Comparison of ENCODE assay signal across 18 cellular contexts in the genomic region with DNA sequence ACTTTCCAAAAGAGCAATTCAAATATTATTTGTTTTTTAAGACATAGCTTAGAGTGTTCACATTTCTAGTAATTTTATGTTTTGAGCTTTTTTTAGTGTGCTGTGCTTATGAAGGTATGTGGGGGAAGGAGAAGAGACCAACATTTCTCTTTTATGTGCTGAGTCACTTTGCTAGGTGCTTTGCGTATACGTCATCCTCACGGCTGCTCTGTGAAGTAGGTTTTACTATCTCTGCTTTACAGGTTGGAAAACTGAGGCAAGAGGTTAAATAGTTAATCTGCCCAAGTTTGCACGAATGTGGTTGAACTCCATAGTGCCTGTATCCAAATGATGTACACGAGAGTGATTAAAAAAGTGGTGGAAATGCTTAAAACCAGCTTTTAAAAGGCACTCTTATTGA.
DNase-seq lines count a peak whose midpoint lies in the region; ATAC-seq lines count a peak whose summit lies in the region.
"Had no signal": no experiment of that assay in that cellular context is flagged by ENCODE, and none has a peak within 500 bp of the region (broad histone marks: within the 10 kb centered on the region; RNA-seq: fewer than 3 reads in every experiment).

No MANE protein-coding gene starts in this region.

- H3K27ac Mint-ChIP-seq in activated naive CD8-positive, alpha-beta T cell, result peak overlapping the region; percentile 34
- H3K27ac Mint-ChIP-seq in activated naive CD8-positive, alpha-beta T cell treated with anti-CD3 and anti-CD28 coated beads for 36 hours, result no peak overlapping the region
- H3K27ac Mint-ChIP-seq: brain, type B pancreatic cell had no signal

- H3K9ac ChIP-seq in iPS-20b (ENCODE audit: low read depth, low read length), result peak overlapping the region; percentile 16; the same call in 1 of the 2 replicates
- H3K9ac ChIP-seq: BLaER1 had no signal

- peaks cover 92% of the 10 kb centered on the region for H3K36me3 ChIP-seq in iPS-20b (ENCODE audit: insufficient read depth, low read depth, low read length)

- ATAC-seq in HG02885 (IDR thresholded peaks at IDR 0.05; ENCODE audit: poor library complexity, unreplicated experiment) (no peak), HG02973 (IDR thresholded peaks at IDR 0.05; ENCODE audit: unreplicated experiment) (no peak), HG03045 (IDR thresholded peaks at IDR 0.05; ENCODE audit: unreplicated experiment) (no peak)
- no peak for ATAC-seq in activated CD4-positive, CD25-positive, alpha-beta regulatory T cell treated with anti-CD3 and anti-CD28 coated beads, Interleukin-2, amount 50 U/mL, for 24 hours
- ATAC-seq: left ventricle myocardium superior, mucosa of descending colon, right lobe of liver had no signal

- H3K4me1 Mint-ChIP-seq in activated naive CD8-positive, alpha-beta T cell (ENCODE audit: low read depth), result peaks cover 15% of the 10 kb centered on the region
- H3K4me1 Mint-ChIP-seq in activated naive CD8-positive, alpha-beta T cell treated with anti-CD3 and anti-CD28 coated beads for 36 hours, result peaks cover 7% of the 10 kb centered on the region

- H3K4me3 Mint-ChIP-seq in activated naive CD8-positive, alpha-beta T cell, result no peak overlapping the region
- H3K4me3 Mint-ChIP-seq in activated naive CD8-positive, alpha-beta T cell treated with anti-CD3 and anti-CD28 coated beads for 36 hours, result no peak overlapping the region
- H3K4me3 Mint-ChIP-seq: brain, type B pancreatic cell had no signal

- H3K27ac ChIP-seq in iPS-20b (ENCODE audit: low read length), result no peak overlapping the region
- H3K27ac ChIP-seq: BLaER1, right lobe of liver had no signal

- no peak for DNase-seq in activated naive CD8-positive, alpha-beta T cell treated with anti-CD3 and anti-CD28 coated beads for 36 hours
- peak; percentile 65 for DNase-seq in amniotic epithelial cell (ENCODE audit: low read depth)
- DNase-seq: COR-L47, left ventricle myocardium superior, mucosa of descending colon, NCI-H2171 treated with DMSO at 0.1 percent for 48 hours, right lobe of liver, T1000 had no signal

- no peaks in the 10 kb centered on the region for H3K9me3 ChIP-seq in iPS-20b (ENCODE audit: insufficient read depth, low read depth, low read length)
- H3K9me3 ChIP-seq: BLaER1, mucosa of descending colon, right lobe of liver had no signal

- H3K4me3 ChIP-seq in iPS-20b (ENCODE audit: low read length), result no peak overlapping the region
- H3K4me3 ChIP-seq: BLaER1, coronary artery, mucosa of descending colon, right lobe of liver had no signal

- H3K27me3 ChIP-seq in iPS-20b (ENCODE audit: insufficient read depth, low read length), result no peaks in the 10 kb centered on the region
- H3K27me3 ChIP-seq: BLaER1, right lobe of liver had no signal

- no peaks in the 10 kb centered on the region for H3K9me3 Mint-ChIP-seq in activated naive CD8-positive, alpha-beta T cell (ENCODE audit: low read depth)
- no peaks in the 10 kb centered on the region for H3K9me3 Mint-ChIP-seq in activated naive CD8-positive, alpha-beta T cell treated with anti-CD3 and anti-CD28 coated beads for 36 hours
- H3K9me3 Mint-ChIP-seq: brain, type B pancreatic cell had no signal

- H3K36me3 Mint-ChIP-seq in activated naive CD8-positive, alpha-beta T cell, result peaks cover 8% of the 10 kb centered on the region
- peaks cover 17% of the 10 kb centered on the region for H3K36me3 Mint-ChIP-seq in activated naive CD8-positive, alpha-beta T cell treated with anti-CD3 and anti-CD28 coated beads for 36 hours

- no peaks in the 10 kb centered on the region for H3K27me3 Mint-ChIP-seq in activated naive CD8-positive, alpha-beta T cell
- no peaks in the 10 kb centered on the region for H3K27me3 Mint-ChIP-seq in activated naive CD8-positive, alpha-beta T cell treated with anti-CD3 and anti-CD28 coated beads for 36 hours
- H3K27me3 Mint-ChIP-seq: brain, type B pancreatic cell had no signal

- H3K4me1 ChIP-seq in iPS-20b (ENCODE audit: insufficient read depth, low read length), result peaks cover 16% of the 10 kb centered on the region
- H3K4me1 ChIP-seq: BLaER1, right lobe of liver had no signal
